ENCODE assay signal across 8 cellular contexts in the genomic region with DNA sequence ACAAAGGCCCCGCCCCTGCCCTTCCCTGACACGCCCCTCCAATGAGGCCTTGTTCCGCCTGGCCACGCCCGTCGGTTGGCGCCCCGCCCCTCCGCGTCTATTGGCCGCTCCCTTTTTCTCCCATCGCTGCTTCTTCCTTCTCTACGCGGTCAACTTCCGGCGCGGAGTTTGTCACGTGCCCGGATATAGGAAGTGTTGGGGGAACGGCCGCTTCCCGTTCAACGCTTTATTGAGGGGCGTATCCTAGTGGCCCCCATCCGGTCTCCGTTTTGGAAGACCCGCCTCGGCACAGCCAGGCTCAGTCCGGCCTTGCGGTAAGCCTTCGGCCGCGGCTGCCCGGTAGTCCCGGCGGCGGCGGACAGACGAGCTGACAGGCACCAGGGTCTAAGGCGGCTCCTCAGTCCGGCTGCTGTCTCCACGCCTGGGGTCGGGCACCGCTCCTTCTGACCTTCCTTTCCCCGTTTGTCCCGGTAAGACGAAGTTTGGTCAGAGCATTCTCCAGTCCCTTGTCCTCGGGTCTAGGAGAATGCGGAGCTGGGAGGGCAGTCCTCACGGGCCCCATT. TPM values are rescaled to one million over a fixed set of nuclear protein-coding genes. Genes with fewer than 3 reads are reported as not detected.
A peak's percentile ranks its signal among the peaks of the same experiment; 100 is the strongest.
DNase-seq lines count a peak whose midpoint lies in the region; ATAC-seq and TF ChIP-seq lines count a peak whose summit lies in the region.

A gene with protein sequence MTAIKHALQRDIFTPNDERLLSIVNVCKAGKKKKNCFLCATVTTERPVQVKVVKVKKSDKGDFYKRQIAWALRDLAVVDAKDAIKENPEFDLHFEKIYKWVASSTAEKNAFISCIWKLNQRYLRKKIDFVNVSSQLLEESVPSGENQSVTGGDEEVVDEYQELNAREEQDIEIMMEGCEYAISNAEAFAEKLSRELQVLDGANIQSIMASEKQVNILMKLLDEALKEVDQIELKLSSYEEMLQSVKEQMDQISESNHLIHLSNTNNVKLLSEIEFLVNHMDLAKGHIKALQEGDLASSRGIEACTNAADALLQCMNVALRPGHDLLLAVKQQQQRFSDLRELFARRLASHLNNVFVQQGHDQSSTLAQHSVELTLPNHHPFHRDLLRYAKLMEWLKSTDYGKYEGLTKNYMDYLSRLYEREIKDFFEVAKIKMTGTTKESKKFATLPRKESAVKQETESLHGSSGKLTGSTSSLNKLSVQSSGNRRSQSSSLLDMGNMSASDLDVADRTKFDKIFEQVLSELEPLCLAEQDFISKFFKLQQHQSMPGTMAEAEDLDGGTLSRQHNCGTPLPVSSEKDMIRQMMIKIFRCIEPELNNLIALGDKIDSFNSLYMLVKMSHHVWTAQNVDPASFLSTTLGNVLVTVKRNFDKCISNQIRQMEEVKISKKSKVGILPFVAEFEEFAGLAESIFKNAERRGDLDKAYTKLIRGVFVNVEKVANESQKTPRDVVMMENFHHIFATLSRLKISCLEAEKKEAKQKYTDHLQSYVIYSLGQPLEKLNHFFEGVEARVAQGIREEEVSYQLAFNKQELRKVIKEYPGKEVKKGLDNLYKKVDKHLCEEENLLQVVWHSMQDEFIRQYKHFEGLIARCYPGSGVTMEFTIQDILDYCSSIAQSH (plus strand): TSS at position 165 of the 563 bp plus-strand sequence. CDS start 4,676 bp downstream, outside the sequence.

- no peak for TF ChIP-seq RAD21 in IMR-90 (IDR thresholded peaks at IDR 0.05; ENCODE audit: low read length)

- H2AFZ ChIP-seq in IMR-90 (replicated peaks; ENCODE audit: low read length, poor library complexity), result peak within 1 kb of the TSS; percentile 98

- no peak for TF ChIP-seq CTCF in IMR-90 (conservative IDR thresholded peaks at IDR 0.05; ENCODE audit: low read depth, low read length)

- H4K8ac ChIP-seq in IMR-90 (ENCODE audit: low read depth in 2 of 2, low read length in 2 of 2), result peak within 1 kb of the TSS; percentile 82 to 86

- no peaks in the 10 kb centered on the region for H3K4me1 ChIP-seq in IMR-90 (ENCODE audit: control insufficient read depth, insufficient read depth, low read length)

- peak within 1 kb of the TSS; percentile 82 for H3K4ac ChIP-seq in IMR-90 (ENCODE audit: low read depth, low read length)

- POLR2A ChIA-PET in IMR-90 (lab: Charles Lee; ENCODE audit: unreplicated experiment), result interaction anchor here (0.5 kb wide), 1 partner anchor 403 kb away, joined by 3 read pairs; no protein-coding TSS in a partner anchor

- peak within 1 kb of the TSS; percentile 99 for H3K4me2 ChIP-seq in IMR-90 (ENCODE audit: low read depth, low read length)

- peak within 1 kb of the TSS; percentile 91; the same call in 1 of the 2 replicates for H3K56ac ChIP-seq in IMR-90 (ENCODE audit: extremely low read depth, insufficient read depth, low read length)

- H3K23ac ChIP-seq in IMR-90 (ENCODE audit: low read depth, low read length), result peak within 1 kb of the TSS; percentile 92

- peak within 1 kb of the TSS; percentile 91 for H2AK9ac ChIP-seq in IMR-90 (replicated peaks; ENCODE audit: low read depth, low read length, poor library complexity)

- peak; percentile 98 for DNase-seq in DMS 273 (lab: John Stamatoyannopoulos, UW; ENCODE audit: unreplicated experiment)
- peak; percentile 94 for DNase-seq in IMR-90
- peak; percentile 98 for DNase-seq in OCI-M1 (lab: John Stamatoyannopoulos, UW)
- DNase-seq in activated T-cell treated with anti-CD3 and anti-CD28 coated beads for 24 hours (ENCODE audit: low read depth), result peak; percentile 97
- DNase-seq in epidermal melanocyte (ENCODE audit: insufficient read length, low spot score), result peak; percentile 79
- peak; percentile 92 for DNase-seq in middle frontal gyrus (ENCODE audit: extremely low spot score, low spot score)
- peak; percentile 97 to 98 for DNase-seq in stimulated activated CD8-positive, alpha-beta memory T cell treated with anti-CD3 and anti-CD28 coated beads, Interleukin-2, amount 100 ng/mL, for 48 hours (ENCODE audit: low read depth in 2 of 2)

- peak within 1 kb of the TSS; percentile 78 for H3K27ac ChIP-seq in IMR-90 (ENCODE audit: insufficient read depth, low read length)

- no peaks in the 10 kb centered on the region for H3K9me3 ChIP-seq in IMR-90 (ENCODE audit: control insufficient read depth, insufficient read depth, low read length)

- TF ChIP-seq POLR2A in IMR-90 (IDR thresholded peaks at IDR 0.05; ENCODE audit: low read depth, low read length), result peak; percentile 76; the same call in 1 of the 2 replicates

- H3K18ac ChIP-seq in IMR-90 (ENCODE audit: low read depth, low read length), result peak within 1 kb of the TSS; percentile 37; the same call in 1 of the 2 replicates

- H2BK15ac ChIP-seq in IMR-90 (ENCODE audit: low read depth, low read length), result no peak within 1 kb of the TSS

- dilution Hi-C loops in IMR-90 (cut with HindIII; ENCODE audit: low sequenced_read_pairs, unreplicated experiment), result no loop called here

- peak within 1 kb of the TSS; percentile 78 for H4K5ac ChIP-seq in IMR-90 (ENCODE audit: low read depth, low read length)

- peak within 1 kb of the TSS; percentile 81 for H4K91ac ChIP-seq in IMR-90 (ENCODE audit: insufficient read depth, low read depth, low read length)

- ATAC-seq in GM21528 (IDR thresholded peaks at IDR 0.05; ENCODE audit: low FRiP score, unreplicated experiment) (peak; percentile 99), IMR-90 (ENCODE audit: low read depth) (peak; percentile 100)

- H4K20me1 ChIP-seq in IMR-90 (ENCODE audit: insufficient read depth, low read length), result no peaks in the 10 kb centered on the region

- H2AK5ac ChIP-seq in IMR-90 (ENCODE audit: low read depth, low read length), result peak within 1 kb of the TSS; percentile 83; the same call in 1 of the 2 replicates

- H2BK20ac ChIP-seq in IMR-90 (ENCODE audit: low read depth, low read length), result no peak within 1 kb of the TSS

- H3K14ac ChIP-seq in IMR-90 (replicated peaks; ENCODE audit: low read depth, low read length), result peak within 1 kb of the TSS; percentile 70

- peak within 1 kb of the TSS; percentile 38 for H2BK5ac ChIP-seq in IMR-90 (ENCODE audit: low read depth, low read length, poor library complexity, severe bottlenecking)

- no TSS peak for BruUV-seq in IMR-90 (replicated peaks; lab: Mats Ljungman, UMichigan)

- intact Hi-C loops in IMR-90 (cut with micrococcal nuclease), result loop anchor here (5.0 kb wide), 1 partner anchor 506 kb away; the partner anchor contains the start of gene SRD5A3

- peak within 1 kb of the TSS; percentile 10; the same call in 1 of the 2 replicates for H2BK120ac ChIP-seq in IMR-90 (ENCODE audit: low read depth, low read length)

- CTCF ChIA-PET in IMR-90 (lab: Yijun Ruan, JAX), result no interaction called here

- H3K36me3 ChIP-seq in IMR-90 (ENCODE audit: control insufficient read depth, insufficient read depth, low read length), result no peaks in the 10 kb centered on the region; the same call in 1 of the 2 replicates

- 0% methylated on average over 18 of the region's 50 CpGs; no CpG with 5 or more reads in 1 of the 2 experiments for WGBS in IMR-90 (ENCODE audit: extremely low coverage in 2 of 2, insufficient read length in 1 of 2), 2 experiments

- in situ Hi-C loops in IMR-90 (cut with MboI; ENCODE audit: low sequenced_read_pairs), result loop anchor here (10.0 to 25.0 kb wide), 2 partner anchors 441 to 509 kb away; partner anchors contain the start of gene SRD5A3

- peak within 1 kb of the TSS; percentile 95 for H3K9ac ChIP-seq in IMR-90 (ENCODE audit: low read depth, low read length)

- H3K9me1 ChIP-seq in IMR-90 (ENCODE audit: insufficient read depth, low read length), result no peaks in the 10 kb centered on the region

- peak within 1 kb of the TSS; percentile 89 for H3K4me3 ChIP-seq in IMR-90 (ENCODE audit: insufficient read depth, low read depth, low read length)

- H3K79me1 ChIP-seq in IMR-90 (ENCODE audit: low read depth in 1 of 2, low read length in 2 of 2), result peaks cover 18 to 24% of the 10 kb centered on the region in 2 experiments

- H3K27me3 ChIP-seq in IMR-90 (ENCODE audit: control insufficient read depth, insufficient read depth, low read length), result 0 out of 2 replicates have a peak, but pooled peaks cover 2% of the 10 kb centered on the region

TF ChIP-seq in IMR-90, 13 proteins besides CTCF, POLR2A, EP300 and RAD21 (continues in another document):
- TF ChIP-seq RCOR1 (IDR thresholded peaks at IDR 0.05; ENCODE audit: insufficient replicate concordance, low read length) (no peak), CEBPB (IDR thresholded peaks at IDR 0.05; ENCODE audit: low read depth, low read length) (no peak), CHD1 (IDR thresholded peaks at IDR 0.05; ENCODE audit: low read depth, low read length) (no peak), MAFK (IDR thresholded peaks at IDR 0.05; ENCODE audit: low read depth, low read length) (no peak), MXI1 (IDR thresholded peaks at IDR 0.05; ENCODE audit: borderline replicate concordance, low read depth, low read length) (0 out of 2 replicates have a peak, but pooled peaks have one; percentile 34), SMC3 (IDR thresholded peaks at IDR 0.05; ENCODE audit: low read depth, low read length) (no peak), FOS (IDR thresholded peaks at IDR 0.05; ENCODE audit: low read depth, low read length) (no peak), NFE2L2 (IDR thresholded peaks at IDR 0.05; ENCODE audit: low read depth, low read length) (no peak), USF2 (IDR thresholded peaks at IDR 0.05; ENCODE audit: low read depth, low read length) (peak; percentile 98), BHLHE40 (IDR thresholded peaks at IDR 0.05; ENCODE audit: low read depth, low read length) (peak; percentile 83), MAZ (IDR thresholded peaks at IDR 0.05; ENCODE audit: borderline replicate concordance, low read depth, low read length) (peak; percentile 16; the same call in 1 of the 2 replicates), RFX5 (IDR thresholded peaks at IDR 0.05; ENCODE audit: low read depth, low read length) (no peak)

RNA-seq across cellular contexts. Expression of the gene that starts here (rescaled TPM):
- 47.5 and 49.5 TPM in 2 replicates for total RNA-seq in IMR-90 (2012; rRNA removed)
- polyA plus RNA-seq in IMR-90 (2012; rRNA removed), result 16.8 and 19.9 TPM in 2 replicates
- 3.0 and 7.7 TPM in 2 replicates for polyA plus RNA-seq in IMR-90 (2012; cell fraction: cytosol; rRNA removed)
- polyA plus RNA-seq in IMR-90 (2012; cell fraction: nucleus; rRNA removed; ENCODE audit: low replicate concordance), result 4.5 and 50.1 TPM in 2 replicates

Comparison
In these comparisons a context has a peak if more than half of its experiments do, and no peak if none do; other contexts are left out.
1. Peak in every context shown above with its lines: DNase-seq, ATAC-seq, H3K4me3 ChIP-seq and H3K27ac ChIP-seq.